In genomic region chr5:63022403-63022802, GRCh38 we compare ENCODE assay signal across 17 cellular contexts.
DNase-seq lines count a peak whose midpoint lies in the region; ATAC-seq lines count a peak whose summit lies in the region.
"Had no signal": no experiment of that assay in that cellular context is flagged by ENCODE, and none has a peak within 500 bp of the region (broad histone marks: within the 10 kb centered on the region; RNA-seq: fewer than 3 reads in every experiment).

No MANE protein-coding gene starts in this region.

- ATAC-seq in GM18508 (IDR thresholded peaks at IDR 0.05; ENCODE audit: insufficient read depth, unreplicated experiment) (peak; percentile 45), GM19043 (IDR thresholded peaks at IDR 0.05; ENCODE audit: low read depth, unreplicated experiment) (peak; percentile 42), HG02678 (IDR thresholded peaks at IDR 0.05; ENCODE audit: unreplicated experiment) (peak; percentile 75), HG03342 (IDR thresholded peaks at IDR 0.05; ENCODE audit: unreplicated experiment) (peak; percentile 54)
- ATAC-seq: T-helper 17 cell had no signal

- DNase-seq in COLO668 (lab: John Stamatoyannopoulos, UW; ENCODE audit: unreplicated experiment) = no peak
- DNase-seq in stimulated activated CD4-positive, alpha-beta T cell treated with anti-CD3 and anti-CD28 coated beads, Interleukin-1b, Interleukin-23, amount 100 ng/mL, for 48 hours = no peak
- no peak for DNase-seq in anterior cingulate cortex (lab: John Stamatoyannopoulos, UW)
- no peak for DNase-seq in NCI-H1694 (lab: John Stamatoyannopoulos, UW)
- DNase-seq: Calu3; CD4-positive, CD25-positive, alpha-beta regulatory T cell; DMS53; HCEC 1CT; NCI-H1105 treated with DMSO at 0.1 percent for 48 hours; NCI-H187; NK-92 treated with Interleukin-12 subunit alpha and Interleukin-12 subunit beta, amount 100 ng/mL, for 24 hours; OCI-M1; T-helper 17 cell had no signal
